In the genomic region with DNA sequence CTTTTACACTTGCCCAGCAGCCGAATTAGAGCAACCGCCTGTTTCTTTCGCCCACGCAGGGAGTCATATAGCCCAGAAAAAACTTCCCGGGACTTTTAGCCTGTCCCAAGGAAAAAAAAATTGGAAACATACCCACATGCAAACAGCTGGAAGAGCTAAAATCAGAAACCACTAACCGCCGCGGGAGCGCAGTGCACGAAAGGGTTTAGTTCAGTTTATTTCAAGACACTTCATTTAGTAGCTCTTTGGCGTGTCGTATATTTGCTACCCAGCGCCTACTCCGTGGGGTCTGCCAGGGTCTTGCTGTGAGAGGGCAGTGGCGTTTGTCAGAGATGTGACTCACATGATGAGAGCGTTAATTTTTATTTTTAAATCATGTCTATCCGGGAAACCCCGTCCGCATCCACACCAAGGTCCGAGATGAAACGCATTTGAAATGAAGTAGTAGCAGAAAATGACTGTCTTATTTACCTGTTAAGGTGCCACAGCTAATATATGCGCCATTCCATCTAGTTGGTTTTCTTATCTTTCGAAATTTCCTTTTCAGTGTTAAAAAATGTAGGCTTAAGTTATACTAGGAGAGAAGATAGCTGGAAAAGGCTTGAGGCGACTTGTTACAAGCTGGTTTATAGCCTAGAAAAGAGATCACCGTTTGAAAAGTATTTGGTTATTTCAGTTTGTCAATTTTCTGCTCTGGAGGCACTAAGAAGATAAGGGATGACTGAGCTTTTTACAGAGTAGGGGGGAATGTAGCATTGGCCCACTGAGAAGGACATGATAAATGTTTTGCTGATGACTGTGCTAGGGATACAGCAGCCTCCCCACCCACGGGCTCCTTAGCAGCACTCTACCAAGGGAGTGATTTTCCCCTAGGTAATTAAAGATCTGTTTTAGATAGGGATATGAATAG, we compare ENCODE assay signal across 1 cellular context.
A peak's percentile ranks its signal among the peaks of the same experiment; 100 is the strongest.
TF ChIP-seq lines count a peak whose summit lies in the region.

No MANE protein-coding gene starts in this region.

TF ChIP-seq in HEK293, 187 proteins besides CTCF, POLR2A, EP300 and RAD21 (continued from another document and continues in another):
- TF ChIP-seq, protein P1, sequence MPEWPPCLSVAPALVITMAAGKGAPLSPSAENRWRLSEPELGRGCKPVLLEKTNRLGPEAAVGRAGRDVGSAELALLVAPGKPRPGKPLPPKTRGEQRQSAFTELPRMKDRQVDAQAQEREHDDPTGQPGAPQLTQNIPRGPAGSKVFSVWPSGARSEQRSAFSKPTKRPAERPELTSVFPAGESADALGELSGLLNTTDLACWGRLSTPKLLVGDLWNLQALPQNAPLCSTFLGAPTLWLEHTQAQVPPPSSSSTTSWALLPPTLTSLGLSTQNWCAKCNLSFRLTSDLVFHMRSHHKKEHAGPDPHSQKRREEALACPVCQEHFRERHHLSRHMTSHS (tag by site-specific recombination; IDR thresholded peaks at IDR 0.05), result no peak
- TF ChIP-seq ZNF132 (tag by site-specific recombination; IDR thresholded peaks at IDR 0.05; ENCODE audit: borderline replicate concordance), result no peak
- TF ChIP-seq SP3 (tag by site-specific recombination; IDR thresholded peaks at IDR 0.05), result no peak
- TF ChIP-seq, protein P2, sequence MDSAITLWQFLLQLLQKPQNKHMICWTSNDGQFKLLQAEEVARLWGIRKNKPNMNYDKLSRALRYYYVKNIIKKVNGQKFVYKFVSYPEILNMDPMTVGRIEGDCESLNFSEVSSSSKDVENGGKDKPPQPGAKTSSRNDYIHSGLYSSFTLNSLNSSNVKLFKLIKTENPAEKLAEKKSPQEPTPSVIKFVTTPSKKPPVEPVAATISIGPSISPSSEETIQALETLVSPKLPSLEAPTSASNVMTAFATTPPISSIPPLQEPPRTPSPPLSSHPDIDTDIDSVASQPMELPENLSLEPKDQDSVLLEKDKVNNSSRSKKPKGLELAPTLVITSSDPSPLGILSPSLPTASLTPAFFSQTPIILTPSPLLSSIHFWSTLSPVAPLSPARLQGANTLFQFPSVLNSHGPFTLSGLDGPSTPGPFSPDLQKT (IDR thresholded peaks at IDR 0.05; ENCODE audit: borderline replicate concordance, low read depth, low read length), result no peak
- no peak for TF ChIP-seq ZNF677 (tag by site-specific recombination; IDR thresholded peaks at IDR 0.05)
- no peak for TF ChIP-seq ZNF140 (tag by site-specific recombination; IDR thresholded peaks at IDR 0.05)
- TF ChIP-seq GLIS2 (tag by site-specific recombination; IDR thresholded peaks at IDR 0.05), result no peak
- TF ChIP-seq ZNF623 (tag by site-specific recombination; IDR thresholded peaks at IDR 0.05), result no peak
- TF ChIP-seq, protein P3, sequence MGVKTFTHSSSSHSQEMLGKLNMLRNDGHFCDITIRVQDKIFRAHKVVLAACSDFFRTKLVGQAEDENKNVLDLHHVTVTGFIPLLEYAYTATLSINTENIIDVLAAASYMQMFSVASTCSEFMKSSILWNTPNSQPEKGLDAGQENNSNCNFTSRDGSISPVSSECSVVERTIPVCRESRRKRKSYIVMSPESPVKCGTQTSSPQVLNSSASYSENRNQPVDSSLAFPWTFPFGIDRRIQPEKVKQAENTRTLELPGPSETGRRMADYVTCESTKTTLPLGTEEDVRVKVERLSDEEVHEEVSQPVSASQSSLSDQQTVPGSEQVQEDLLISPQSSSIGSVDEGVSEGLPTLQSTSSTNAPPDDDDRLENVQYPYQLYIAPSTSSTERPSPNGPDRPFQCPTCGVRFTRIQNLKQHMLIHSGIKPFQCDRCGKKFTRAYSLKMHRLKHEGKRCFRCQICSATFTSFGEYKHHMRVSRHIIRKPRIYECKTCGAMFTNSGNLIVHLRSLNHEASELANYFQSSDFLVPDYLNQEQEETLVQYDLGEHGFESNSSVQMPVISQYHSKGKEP (tag by site-specific recombination; IDR thresholded peaks at IDR 0.05), result no peak
- TF ChIP-seq, protein P4, sequence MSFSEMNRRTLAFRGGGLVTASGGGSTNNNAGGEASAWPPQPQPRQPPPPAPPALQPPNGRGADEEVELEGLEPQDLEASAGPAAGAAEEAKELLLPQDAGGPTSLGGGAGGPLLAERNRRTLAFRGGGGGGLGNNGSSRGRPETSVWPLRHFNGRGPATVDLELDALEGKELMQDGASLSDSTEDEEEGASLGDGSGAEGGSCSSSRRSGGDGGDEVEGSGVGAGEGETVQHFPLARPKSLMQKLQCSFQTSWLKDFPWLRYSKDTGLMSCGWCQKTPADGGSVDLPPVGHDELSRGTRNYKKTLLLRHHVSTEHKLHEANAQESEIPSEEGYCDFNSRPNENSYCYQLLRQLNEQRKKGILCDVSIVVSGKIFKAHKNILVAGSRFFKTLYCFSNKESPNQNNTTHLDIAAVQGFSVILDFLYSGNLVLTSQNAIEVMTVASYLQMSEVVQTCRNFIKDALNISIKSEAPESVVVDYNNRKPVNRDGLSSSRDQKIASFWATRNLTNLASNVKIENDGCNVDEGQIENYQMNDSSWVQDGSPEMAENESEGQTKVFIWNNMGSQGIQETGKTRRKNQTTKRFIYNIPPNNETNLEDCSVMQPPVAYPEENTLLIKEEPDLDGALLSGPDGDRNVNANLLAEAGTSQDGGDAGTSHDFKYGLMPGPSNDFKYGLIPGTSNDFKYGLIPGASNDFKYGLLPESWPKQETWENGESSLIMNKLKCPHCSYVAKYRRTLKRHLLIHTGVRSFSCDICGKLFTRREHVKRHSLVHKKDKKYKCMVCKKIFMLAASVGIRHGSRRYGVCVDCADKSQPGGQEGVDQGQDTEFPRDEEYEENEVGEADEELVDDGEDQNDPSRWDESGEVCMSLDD (tag by site-specific recombination; IDR thresholded peaks at IDR 0.05), result no peak
- TF ChIP-seq GLI4 (tag by site-specific recombination; IDR thresholded peaks at IDR 0.05), result no peak
- peak; percentile 41; the same call in 1 of the 2 replicates for TF ChIP-seq ZNF335 (tag by site-specific recombination; conservative IDR thresholded peaks at IDR 0.05)
- no peak for TF ChIP-seq BCL11B (tag by site-specific recombination; IDR thresholded peaks at IDR 0.05; ENCODE audit: low read depth)
- TF ChIP-seq, protein P5, sequence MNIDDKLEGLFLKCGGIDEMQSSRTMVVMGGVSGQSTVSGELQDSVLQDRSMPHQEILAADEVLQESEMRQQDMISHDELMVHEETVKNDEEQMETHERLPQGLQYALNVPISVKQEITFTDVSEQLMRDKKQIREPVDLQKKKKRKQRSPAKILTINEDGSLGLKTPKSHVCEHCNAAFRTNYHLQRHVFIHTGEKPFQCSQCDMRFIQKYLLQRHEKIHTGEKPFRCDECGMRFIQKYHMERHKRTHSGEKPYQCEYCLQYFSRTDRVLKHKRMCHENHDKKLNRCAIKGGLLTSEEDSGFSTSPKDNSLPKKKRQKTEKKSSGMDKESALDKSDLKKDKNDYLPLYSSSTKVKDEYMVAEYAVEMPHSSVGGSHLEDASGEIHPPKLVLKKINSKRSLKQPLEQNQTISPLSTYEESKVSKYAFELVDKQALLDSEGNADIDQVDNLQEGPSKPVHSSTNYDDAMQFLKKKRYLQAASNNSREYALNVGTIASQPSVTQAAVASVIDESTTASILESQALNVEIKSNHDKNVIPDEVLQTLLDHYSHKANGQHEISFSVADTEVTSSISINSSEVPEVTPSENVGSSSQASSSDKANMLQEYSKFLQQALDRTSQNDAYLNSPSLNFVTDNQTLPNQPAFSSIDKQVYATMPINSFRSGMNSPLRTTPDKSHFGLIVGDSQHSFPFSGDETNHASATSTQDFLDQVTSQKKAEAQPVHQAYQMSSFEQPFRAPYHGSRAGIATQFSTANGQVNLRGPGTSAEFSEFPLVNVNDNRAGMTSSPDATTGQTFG (tag by site-specific recombination; IDR thresholded peaks at IDR 0.05; ENCODE audit: borderline replicate concordance), result no peak
- no peak for TF ChIP-seq ZNF416 (tag by site-specific recombination; IDR thresholded peaks at IDR 0.05)
- TF ChIP-seq, protein P6, sequence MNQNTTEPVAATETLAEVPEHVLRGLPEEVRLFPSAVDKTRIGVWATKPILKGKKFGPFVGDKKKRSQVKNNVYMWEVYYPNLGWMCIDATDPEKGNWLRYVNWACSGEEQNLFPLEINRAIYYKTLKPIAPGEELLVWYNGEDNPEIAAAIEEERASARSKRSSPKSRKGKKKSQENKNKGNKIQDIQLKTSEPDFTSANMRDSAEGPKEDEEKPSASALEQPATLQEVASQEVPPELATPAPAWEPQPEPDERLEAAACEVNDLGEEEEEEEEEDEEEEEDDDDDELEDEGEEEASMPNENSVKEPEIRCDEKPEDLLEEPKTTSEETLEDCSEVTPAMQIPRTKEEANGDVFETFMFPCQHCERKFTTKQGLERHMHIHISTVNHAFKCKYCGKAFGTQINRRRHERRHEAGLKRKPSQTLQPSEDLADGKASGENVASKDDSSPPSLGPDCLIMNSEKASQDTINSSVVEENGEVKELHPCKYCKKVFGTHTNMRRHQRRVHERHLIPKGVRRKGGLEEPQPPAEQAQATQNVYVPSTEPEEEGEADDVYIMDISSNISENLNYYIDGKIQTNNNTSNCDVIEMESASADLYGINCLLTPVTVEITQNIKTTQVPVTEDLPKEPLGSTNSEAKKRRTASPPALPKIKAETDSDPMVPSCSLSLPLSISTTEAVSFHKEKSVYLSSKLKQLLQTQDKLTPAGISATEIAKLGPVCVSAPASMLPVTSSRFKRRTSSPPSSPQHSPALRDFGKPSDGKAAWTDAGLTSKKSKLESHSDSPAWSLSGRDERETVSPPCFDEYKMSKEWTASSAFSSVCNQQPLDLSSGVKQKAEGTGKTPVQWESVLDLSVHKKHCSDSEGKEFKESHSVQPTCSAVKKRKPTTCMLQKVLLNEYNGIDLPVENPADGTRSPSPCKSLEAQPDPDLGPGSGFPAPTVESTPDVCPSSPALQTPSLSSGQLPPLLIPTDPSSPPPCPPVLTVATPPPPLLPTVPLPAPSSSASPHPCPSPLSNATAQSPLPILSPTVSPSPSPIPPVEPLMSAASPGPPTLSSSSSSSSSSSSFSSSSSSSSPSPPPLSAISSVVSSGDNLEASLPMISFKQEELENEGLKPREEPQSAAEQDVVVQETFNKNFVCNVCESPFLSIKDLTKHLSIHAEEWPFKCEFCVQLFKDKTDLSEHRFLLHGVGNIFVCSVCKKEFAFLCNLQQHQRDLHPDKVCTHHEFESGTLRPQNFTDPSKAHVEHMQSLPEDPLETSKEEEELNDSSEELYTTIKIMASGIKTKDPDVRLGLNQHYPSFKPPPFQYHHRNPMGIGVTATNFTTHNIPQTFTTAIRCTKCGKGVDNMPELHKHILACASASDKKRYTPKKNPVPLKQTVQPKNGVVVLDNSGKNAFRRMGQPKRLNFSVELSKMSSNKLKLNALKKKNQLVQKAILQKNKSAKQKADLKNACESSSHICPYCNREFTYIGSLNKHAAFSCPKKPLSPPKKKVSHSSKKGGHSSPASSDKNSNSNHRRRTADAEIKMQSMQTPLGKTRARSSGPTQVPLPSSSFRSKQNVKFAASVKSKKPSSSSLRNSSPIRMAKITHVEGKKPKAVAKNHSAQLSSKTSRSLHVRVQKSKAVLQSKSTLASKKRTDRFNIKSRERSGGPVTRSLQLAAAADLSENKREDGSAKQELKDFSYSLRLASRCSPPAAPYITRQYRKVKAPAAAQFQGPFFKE (tag by site-specific recombination; IDR thresholded peaks at IDR 0.05; ENCODE audit: borderline replicate concordance), result no peak
- TF ChIP-seq ZNF473 (tag by site-specific recombination; IDR thresholded peaks at IDR 0.05), result no peak
- no peak for TF ChIP-seq ZNF112 (tag by site-specific recombination; IDR thresholded peaks at IDR 0.05)
- TF ChIP-seq ZNF19 (tag by site-specific recombination; IDR thresholded peaks at IDR 0.05; ENCODE audit: low read depth), result no peak
- no peak for TF ChIP-seq ZNF629 (tag by site-specific recombination; IDR thresholded peaks at IDR 0.05)
- TF ChIP-seq, protein P7, sequence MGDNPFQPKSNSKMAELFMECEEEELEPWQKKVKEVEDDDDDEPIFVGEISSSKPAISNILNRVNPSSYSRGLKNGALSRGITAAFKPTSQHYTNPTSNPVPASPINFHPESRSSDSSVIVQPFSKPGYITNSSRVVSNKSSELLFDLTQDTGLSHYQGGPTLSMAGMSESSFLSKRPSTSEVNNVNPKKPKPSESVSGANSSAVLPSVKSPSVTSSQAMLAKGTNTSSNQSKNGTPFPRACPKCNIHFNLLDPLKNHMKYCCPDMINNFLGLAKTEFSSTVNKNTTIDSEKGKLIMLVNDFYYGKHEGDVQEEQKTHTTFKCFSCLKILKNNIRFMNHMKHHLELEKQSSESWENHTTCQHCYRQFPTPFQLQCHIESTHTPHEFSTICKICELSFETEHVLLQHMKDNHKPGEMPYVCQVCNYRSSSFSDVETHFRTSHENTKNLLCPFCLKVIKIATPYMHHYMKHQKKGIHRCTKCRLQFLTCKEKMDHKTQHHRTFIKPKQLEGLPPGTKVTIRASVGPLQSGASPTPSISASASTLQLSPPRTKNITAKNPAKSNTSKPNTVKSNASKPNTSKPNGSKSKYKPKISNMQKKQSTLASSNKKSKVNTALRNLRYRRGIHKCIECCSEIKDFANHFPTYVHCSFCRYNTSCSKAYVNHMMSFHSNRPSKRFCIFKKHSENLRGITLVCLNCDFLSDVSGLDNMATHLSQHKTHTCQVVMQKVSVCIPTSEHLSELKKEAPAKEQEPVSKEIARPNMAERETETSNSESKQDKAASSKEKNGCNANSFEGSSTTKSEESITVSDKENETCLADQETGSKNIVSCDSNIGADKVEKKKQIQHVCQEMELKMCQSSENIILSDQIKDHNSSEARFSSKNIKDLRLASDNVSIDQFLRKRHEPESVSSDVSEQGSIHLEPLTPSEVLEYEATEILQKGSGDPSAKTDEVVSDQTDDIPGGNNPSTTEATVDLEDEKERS (tag by site-specific recombination; IDR thresholded peaks at IDR 0.05), result no peak
- peak; percentile 52 for TF ChIP-seq FEZF1 (tag by site-specific recombination; IDR thresholded peaks at IDR 0.05)
- no peak for TF ChIP-seq ZNF529 (tag by site-specific recombination; IDR thresholded peaks at IDR 0.05; ENCODE audit: insufficient replicate concordance)
- no peak for TF ChIP-seq ZNF560 (tag by site-specific recombination; IDR thresholded peaks at IDR 0.05; ENCODE audit: borderline replicate concordance)
- no peak for TF ChIP-seq BCL11A (tag by site-specific recombination; IDR thresholded peaks at IDR 0.05; ENCODE audit: low read depth)
- TF ChIP-seq ZNF558 (tag by site-specific recombination; IDR thresholded peaks at IDR 0.05), result no peak
- no peak for TF ChIP-seq ZNF501 (tag by site-specific recombination; IDR thresholded peaks at IDR 0.05)
- TF ChIP-seq MZF1 (tag by site-specific recombination; IDR thresholded peaks at IDR 0.05; ENCODE audit: borderline replicate concordance), result no peak
- TF ChIP-seq ZNF211 (tag by site-specific recombination; IDR thresholded peaks at IDR 0.05; ENCODE audit: low read depth), result no peak
- no peak for TF ChIP-seq GLI2 (tag by site-specific recombination; IDR thresholded peaks at IDR 0.05; ENCODE audit: borderline replicate concordance, low read depth)
- no peak for TF ChIP-seq KLF7 (tag by site-specific recombination; IDR thresholded peaks at IDR 0.05; ENCODE audit: borderline replicate concordance)
- TF ChIP-seq ZNF239 (tag by site-specific recombination; IDR thresholded peaks at IDR 0.05), result no peak
- TF ChIP-seq ZNF548 (tag by site-specific recombination; IDR thresholded peaks at IDR 0.05), result no peak
- TF ChIP-seq ZBTB20 (tag by site-specific recombination; IDR thresholded peaks at IDR 0.05), result no peak
- peak; percentile 69 for TF ChIP-seq ZFHX2 (tag by site-specific recombination; conservative IDR thresholded peaks at IDR 0.05)
- TF ChIP-seq ZBTB8A (tag by site-specific recombination; IDR thresholded peaks at IDR 0.05), result peak; percentile 40; the same call in 1 of the 2 replicates
- TF ChIP-seq ZNF571 (tag by site-specific recombination; IDR thresholded peaks at IDR 0.05), result no peak
